In genomic region chr9:36138496-36138895, GRCh38 we compare ENCODE assay signal across 1 cellular context.
TF ChIP-seq lines count a peak whose summit lies in the region.

No MANE protein-coding gene starts in this region.

TF ChIP-seq in IMR-90, 13 proteins besides CTCF, POLR2A, EP300 and RAD21:
- no peak for TF ChIP-seq ELK1 (IDR thresholded peaks at IDR 0.05; ENCODE audit: borderline replicate concordance, low read depth, low read length)
